ENCODE assay signal across 9 cellular contexts in genomic region chr3:171967137-171967783, GRCh38.
DNase-seq lines count a peak whose midpoint lies in the region; ATAC-seq and TF ChIP-seq lines count a peak whose summit lies in the region.
"Had no signal": no experiment of that assay in that cellular context is flagged by ENCODE, and none has a peak within 500 bp of the region (broad histone marks: within the 10 kb centered on the region; RNA-seq: fewer than 3 reads in every experiment).

No MANE protein-coding gene starts in this region.

- H3K9me2 ChIP-seq in hepatocyte (replicated peaks; ENCODE audit: insufficient read depth), result no peaks in the 10 kb centered on the region

- no peaks in the 10 kb centered on the region for H3K9me3 ChIP-seq in hepatocyte (ENCODE audit: low read depth)
- H3K9me3 ChIP-seq in aorta (ENCODE audit: control insufficient read depth, low read length), result no peaks in the 10 kb centered on the region

- H3K9me3 Mint-ChIP-seq in stimulated activated naive CD8-positive, alpha-beta T cell treated with anti-CD3 and anti-CD28 coated beads, Interleukin-15, amount 100 ng/mL, for 72 hours, result peaks cover 5 to 11% of the 10 kb centered on the region in 2 donors

- no peak overlapping the region for H3K4me3 Mint-ChIP-seq in stimulated activated naive CD8-positive, alpha-beta T cell treated with anti-CD3 and anti-CD28 coated beads, Interleukin-15, amount 100 ng/mL, for 72 hours

- H3K4me3 ChIP-seq in hepatocyte (no peak overlapping the region), aorta (ENCODE audit: low read length in 2 of 2) (no peak overlapping the region)

- TF ChIP-seq CTCF in hepatocyte (IDR thresholded peaks at IDR 0.05; ENCODE audit: poor library complexity), result no peak

- no peak overlapping the region for H2AFZ ChIP-seq in hepatocyte

- DNase-seq in stimulated activated naive CD8-positive, alpha-beta T cell treated with anti-CD3 and anti-CD28 coated beads, Interleukin-15, amount 100 ng/mL, for 72 hours, result no peak
- no peak for DNase-seq in stimulated activated naive CD8-positive, alpha-beta T cell treated with anti-CD3 and anti-CD28 coated beads, Interleukin-15, Interleukin-2, amounts not matched to agents 100 U/mL and 50 U/mL, for 24 hours
- DNase-seq in UCSD-AML1 (lab: John Stamatoyannopoulos, UW; ENCODE audit: unreplicated experiment) (peak; percentile 15), hepatocyte (ENCODE audit: low spot score) (peak; percentile 41), aorta (no peak), GM19240 (ENCODE audit: insufficient read length, low spot score) (no peak), NCI-H748 treated with DMSO at 0.1 percent for 48 hours (lab: John Stamatoyannopoulos, UW) (no peak)
- DNase-seq: DND-41 had no signal

- H3K36me3 ChIP-seq in hepatocyte (replicated peaks; ENCODE audit: insufficient read depth, low read depth) (no peaks in the 10 kb centered on the region), aorta (ENCODE audit: control insufficient read depth in 1 of 2, insufficient read depth in 2 of 2, low read length in 1 of 2) (no peaks in the 10 kb centered on the region)

- H3K27me3 Mint-ChIP-seq in stimulated activated naive CD8-positive, alpha-beta T cell treated with anti-CD3 and anti-CD28 coated beads, Interleukin-15, amount 100 ng/mL, for 72 hours, result no peaks in the 10 kb centered on the region

- H4K20me1 ChIP-seq in hepatocyte (ENCODE audit: insufficient read depth, poor library complexity, severe bottlenecking), result no peaks in the 10 kb centered on the region

- H3K27me3 ChIP-seq in hepatocyte (no peaks in the 10 kb centered on the region), aorta (ENCODE audit: control insufficient read depth in 1 of 2, insufficient read depth in 2 of 2, low read length in 1 of 2) (no peaks in the 10 kb centered on the region)

- peak overlapping the region; percentile 15 to 27 for H3K27ac Mint-ChIP-seq in stimulated activated naive CD8-positive, alpha-beta T cell treated with anti-CD3 and anti-CD28 coated beads, Interleukin-15, amount 100 ng/mL, for 72 hours

- intact Hi-C loops in aorta (cut with DNase I), result no loop called here

- H3K79me2 ChIP-seq in hepatocyte, result no peaks in the 10 kb centered on the region

- H3K4me2 ChIP-seq in hepatocyte, result peak overlapping the region; percentile 26

- ATAC-seq in stimulated activated naive CD8-positive, alpha-beta T cell treated with anti-CD3 and anti-CD28 coated beads, Interleukin-15, amount 100 ng/mL, for 72 hours, result peak; percentile 53
- no peak for ATAC-seq in stimulated activated naive CD8-positive, alpha-beta T cell treated with anti-CD3 and anti-CD28 coated beads, Interleukin-15, Interleukin-2, amounts not matched to agents 100 U/mL and 50 U/mL, for 24 hours
- ATAC-seq in aorta (ENCODE audit: low FRiP score), result peak; percentile 85
- ATAC-seq in HG02623 (IDR thresholded peaks at IDR 0.05; ENCODE audit: unreplicated experiment), result no peak

- H3K4me1 Mint-ChIP-seq in stimulated activated naive CD8-positive, alpha-beta T cell treated with anti-CD3 and anti-CD28 coated beads, Interleukin-15, amount 100 ng/mL, for 72 hours, result peaks cover 25% of the 10 kb centered on the region

- 28% methylated on average over 6 of the region's 6 CpGs for WGBS in hepatocyte (ENCODE audit: low lambda C conversion rate, missing lambda C conversion rate)
- 5 to 14% methylated on average over 6 of the region's 6 CpGs for WGBS in aorta, 2 donors

- H3K27ac ChIP-seq in hepatocyte, result peak overlapping the region; percentile 67
- peak overlapping the region in 1 of 2 donors; percentile 19 for H3K27ac ChIP-seq in aorta (ENCODE audit: low read depth in 1 of 2, low read length in 2 of 2)

- H3K4me1 ChIP-seq in hepatocyte (ENCODE audit: insufficient read depth) (peaks cover 10% of the 10 kb centered on the region), aorta (ENCODE audit: control insufficient read depth in 1 of 2, insufficient read depth in 2 of 2, low read length in 2 of 2) (no peaks in the 10 kb centered on the region)

Comparison
In these comparisons a context has a peak if more than half of its experiments do, and no peak if none do; other contexts are left out.
1. ATAC-seq: peak in stimulated activated naive CD8-positive, alpha-beta T cell treated with anti-CD3 and anti-CD28 coated beads, Interleukin-15, amount 100 ng/mL, for 72 hours (single experiment) and aorta (single experiment); none in stimulated activated naive CD8-positive, alpha-beta T cell treated with anti-CD3 and anti-CD28 coated beads, Interleukin-15, Interleukin-2, amounts not matched to agents 100 U/mL and 50 U/mL, for 24 hours (single experiment) and HG02623 (single experiment).
2. DNase-seq: peak in UCSD-AML1 (single experiment) and hepatocyte (single experiment); none in stimulated activated naive CD8-positive, alpha-beta T cell treated with anti-CD3 and anti-CD28 coated beads, Interleukin-15, amount 100 ng/mL, for 72 hours (0 of 2), stimulated activated naive CD8-positive, alpha-beta T cell treated with anti-CD3 and anti-CD28 coated beads, Interleukin-15, Interleukin-2, amounts not matched to agents 100 U/mL and 50 U/mL, for 24 hours (single experiment), aorta (0 of 2), GM19240 (single experiment) and NCI-H748 treated with DMSO at 0.1 percent for 48 hours (single experiment).